In the genomic region with DNA sequence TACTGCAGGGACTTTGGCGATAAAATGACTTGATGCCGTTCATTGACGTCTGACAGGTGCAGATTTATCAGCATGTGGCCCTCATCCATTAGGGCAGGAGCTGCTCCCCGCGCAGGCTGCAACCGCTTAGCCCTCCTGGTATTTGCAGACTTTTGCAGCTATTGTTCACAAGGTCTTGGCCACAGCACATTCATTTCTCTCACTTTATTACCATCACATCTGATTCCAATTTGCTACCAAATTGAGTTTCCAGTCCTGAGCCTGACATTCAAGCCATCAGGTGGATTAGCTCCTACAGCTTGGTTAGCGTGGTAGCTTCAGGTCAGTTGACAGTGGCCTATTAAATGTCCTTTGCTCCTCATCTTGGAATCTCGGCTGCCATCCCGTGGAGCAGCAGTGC, we compare ENCODE assay signal across 21 cellular contexts.
"Had no signal": no experiment of that assay in that cellular context is flagged by ENCODE, and none has a peak within 500 bp of the region (broad histone marks: within the 10 kb centered on the region; RNA-seq: fewer than 3 reads in every experiment).

No MANE protein-coding gene starts in this region.

- H3K4me3 Mint-ChIP-seq: activated CD4-positive, alpha-beta memory T cell treated with anti-CD3 and anti-CD28 coated beads, Interleukin-2, amount 10 ng/mL, durations not matched to agents 7 days and 5 days; activated CD4-positive, alpha-beta T cell treated with anti-CD3 and anti-CD28 coated beads, Interleukin-2, amount 10 ng/mL, durations not matched to agents 24 days and 14 days; activated naive CD4-positive, alpha-beta T cell treated with anti-CD3 and anti-CD28 coated beads for 36 hours; activated T-cell treated with anti-CD3 and anti-CD28 coated beads, Interleukin-2, amount 50 U/mL, for 72 hours; mesothelial cell of epicardium; naive thymus-derived CD8-positive, alpha-beta T cell; stimulated activated naive CD8-positive, alpha-beta T cell treated with anti-CD3 and anti-CD28 coated beads, Interleukin-15, Interleukin-2, amounts not matched to agents 100 ng/mL and 50 ng/mL, for 24 hours had no signal

- H3K9me3 Mint-ChIP-seq: activated CD4-positive, alpha-beta memory T cell treated with anti-CD3 and anti-CD28 coated beads, Interleukin-2, amount 10 ng/mL, durations not matched to agents 7 days and 5 days; activated CD4-positive, alpha-beta T cell treated with anti-CD3 and anti-CD28 coated beads, Interleukin-2, amount 10 ng/mL, durations not matched to agents 24 days and 14 days; activated naive CD4-positive, alpha-beta T cell treated with anti-CD3 and anti-CD28 coated beads for 36 hours; activated T-cell treated with anti-CD3 and anti-CD28 coated beads, Interleukin-2, amount 50 U/mL, for 72 hours; mesothelial cell of epicardium; naive thymus-derived CD8-positive, alpha-beta T cell; stimulated activated naive CD8-positive, alpha-beta T cell treated with anti-CD3 and anti-CD28 coated beads, Interleukin-15, Interleukin-2, amounts not matched to agents 100 ng/mL and 50 ng/mL, for 24 hours had no signal

- H3K4me1 Mint-ChIP-seq: naive thymus-derived CD8-positive, alpha-beta T cell had no signal

- H3K4me3 ChIP-seq: left lung, ovary, psoas muscle, thyroid gland had no signal

- H3K36me3 ChIP-seq: left lung, neutrophil, ovary, thyroid gland had no signal

- H3K27ac ChIP-seq: left lung, neutrophil, ovary, psoas muscle, VCaP had no signal

- DNase-seq: activated CD4-positive, alpha-beta memory T cell treated with anti-CD3 and anti-CD28 coated beads, Interleukin-2, amount 10 ng/mL, durations not matched to agents 7 days and 5 days; activated CD4-positive, alpha-beta T cell treated with anti-CD3 and anti-CD28 coated beads, Interleukin-2, amount 10 ng/mL, durations not matched to agents 24 days and 14 days; activated effector memory CD4-positive, alpha-beta T cell treated with Interleukin-2 at 50 U/mL for 16 hours; activated naive CD4-positive, alpha-beta T cell treated with anti-CD3 and anti-CD28 coated beads for 36 hours; activated T-cell treated with anti-CD3 and anti-CD28 coated beads, Interleukin-2, amount 50 U/mL, for 72 hours; erythroblast; head of caudate nucleus; islet precursor cell; left lung; naive thymus-derived CD8-positive, alpha-beta T cell; ovary; psoas muscle; right cardiac atrium; stimulated activated CD4-positive, alpha-beta T cell treated with anti-CD3 and anti-CD28 coated beads, Interleukin-4, amount 100 ng/mL, for 4 hours; substantia nigra; thyroid gland had no signal

- H3K36me3 Mint-ChIP-seq: mesothelial cell of epicardium; naive thymus-derived CD8-positive, alpha-beta T cell had no signal

- H3K27ac Mint-ChIP-seq: activated CD4-positive, alpha-beta memory T cell treated with anti-CD3 and anti-CD28 coated beads, Interleukin-2, amount 10 ng/mL, durations not matched to agents 7 days and 5 days; activated CD4-positive, alpha-beta T cell treated with anti-CD3 and anti-CD28 coated beads, Interleukin-2, amount 10 ng/mL, durations not matched to agents 24 days and 14 days; activated naive CD4-positive, alpha-beta T cell treated with anti-CD3 and anti-CD28 coated beads for 36 hours; activated T-cell treated with anti-CD3 and anti-CD28 coated beads, Interleukin-2, amount 50 U/mL, for 72 hours; mesothelial cell of epicardium; naive thymus-derived CD8-positive, alpha-beta T cell; stimulated activated naive CD8-positive, alpha-beta T cell treated with anti-CD3 and anti-CD28 coated beads, Interleukin-15, Interleukin-2, amounts not matched to agents 100 ng/mL and 50 ng/mL, for 24 hours had no signal

- ATAC-seq: activated CD4-positive, CD25-positive, alpha-beta regulatory T cell treated with anti-CD3 and anti-CD28 coated beads, Interleukin-2, amount 50 U/mL, for 24 hours; activated T-cell treated with anti-CD3 and anti-CD28 coated beads, Interleukin-2, amount 50 U/mL, for 72 hours; left lung; naive thymus-derived CD8-positive, alpha-beta T cell; psoas muscle; right cardiac atrium had no signal

- H3K9me3 ChIP-seq: left lung, neutrophil, ovary, psoas muscle, thyroid gland had no signal

- H3K4me1 ChIP-seq: left lung, psoas muscle had no signal

- H3K27me3 ChIP-seq: left lung, neutrophil, ovary, thyroid gland had no signal
